Comparison of ENCODE assay signal across 17 cellular contexts in genomic region chr6:139962663-139963314, GRCh38.
DNase-seq lines count a peak whose midpoint lies in the region; ATAC-seq and TF ChIP-seq lines count a peak whose summit lies in the region.
"Had no signal": no experiment of that assay in that cellular context is flagged by ENCODE, and none has a peak within 500 bp of the region (broad histone marks: within the 10 kb centered on the region; RNA-seq: fewer than 3 reads in every experiment).

No MANE protein-coding gene starts in this region.

- intact Hi-C loops in adrenal gland (cut with DNase I), result no loop called here

- no peaks in the 10 kb centered on the region for H3K27me3 ChIP-seq in BE2C
- no peaks in the 10 kb centered on the region for H3K27me3 ChIP-seq in adrenal gland

- ATAC-seq in HG03354 (IDR thresholded peaks at IDR 0.05; ENCODE audit: poor library complexity, severe bottlenecking, unreplicated experiment) (peak; percentile 64), naive B cell (ENCODE audit: low read depth in 2 of 2) (peak; percentile 27 to 42), HG03095 (IDR thresholded peaks at IDR 0.05; ENCODE audit: unreplicated experiment) (no peak)
- no peak for ATAC-seq in activated T-helper 17 cell treated with anti-CD3 and anti-CD28 coated beads, Interleukin-2, amount 50 U/mL, for 72 hours (replicated peaks)
- ATAC-seq: activated CD8-positive, alpha-beta memory T cell treated with anti-CD3 and anti-CD28 coated beads, Interleukin-2, amount 10 ng/mL, durations not matched to agents 7 days and 5 days; GM12878 had no signal

- H3K36me3 Mint-ChIP-seq in naive B cell, result no peaks in the 10 kb centered on the region
- H3K36me3 Mint-ChIP-seq in activated T-helper 17 cell treated with anti-CD3 and anti-CD28 coated beads, Interleukin-2, amount 50 U/mL, for 72 hours (ENCODE audit: low read depth), result no peaks in the 10 kb centered on the region
- H3K36me3 Mint-ChIP-seq: activated CD8-positive, alpha-beta memory T cell treated with anti-CD3 and anti-CD28 coated beads, Interleukin-2, amount 10 ng/mL, durations not matched to agents 7 days and 5 days; immature natural killer cell; natural killer cell treated with Interleukin-12 subunit alpha and Interleukin-12 subunit beta and Interleukin-15 and Interleukin-18, amount 100 ng/mL, for 72 hours had no signal

- no peaks in the 10 kb centered on the region for H3K36me3 ChIP-seq in BE2C
- no peaks in the 10 kb centered on the region for H3K36me3 ChIP-seq in adrenal gland (replicated peaks in 1 of 2)

- H3K4me3 ChIP-seq in BE2C (ENCODE audit: low read depth, low read length), result no peak overlapping the region
- no peak overlapping the region for H3K4me3 ChIP-seq in adrenal gland
- H3K4me3 ChIP-seq: GM12878, GM23248 had no signal

- peaks cover 9% of the 10 kb centered on the region for H3K4me1 ChIP-seq in BE2C
- H3K4me1 ChIP-seq in adrenal gland (replicated peaks in 1 of 2), result peaks cover 17 to 33% of the 10 kb centered on the region in 2 donors

- DNase-seq in BE2C (peak; percentile 21), adrenal gland (peak; percentile 30 to 81 (median 60)), naive B cell (no peak), NCI-H1092 (lab: John Stamatoyannopoulos, UW) (no peak)
- no peak for DNase-seq in activated CD4-positive, alpha-beta T cell treated with anti-CD3 and anti-CD28 coated beads for 4 hours
- DNase-seq: activated CD4-positive, CD25-positive, alpha-beta regulatory T cell; activated CD8-positive, alpha-beta memory T cell treated with anti-CD3 and anti-CD28 coated beads, Interleukin-2, amount 10 ng/mL, durations not matched to agents 7 days and 5 days; activated naive CD4-positive, alpha-beta T cell treated with Interleukin-2 at 50 U/mL for 16 hours; cortex of kidney; GM23248; immature natural killer cell; NCI-H2081 had no signal

- H3K4me3 Mint-ChIP-seq in naive B cell, result no peak overlapping the region
- no peak overlapping the region for H3K4me3 Mint-ChIP-seq in activated T-helper 17 cell treated with anti-CD3 and anti-CD28 coated beads, Interleukin-2, amount 50 U/mL, for 72 hours
- H3K4me3 Mint-ChIP-seq: activated CD8-positive, alpha-beta memory T cell treated with anti-CD3 and anti-CD28 coated beads, Interleukin-2, amount 10 ng/mL, durations not matched to agents 7 days and 5 days; immature natural killer cell; natural killer cell treated with Interleukin-12 subunit alpha and Interleukin-12 subunit beta and Interleukin-15 and Interleukin-18, amount 100 ng/mL, for 72 hours had no signal

- 52 to 62% (median 57%) methylated on average over 6 of the region's 6 CpGs for WGBS in adrenal gland, 4 donors

- peak in 1 of 2 donors; percentile 15 for TF ChIP-seq POLR2A in adrenal gland (IDR thresholded peaks at IDR 0.05)

- H3K9me3 ChIP-seq in BE2C (no peaks in the 10 kb centered on the region), adrenal gland (replicated peaks in 1 of 3) (peaks cover 0 to 3% (median 0%) of the 10 kb centered on the region in 3 donors)

- peaks cover 0 to 5% (median 3%) of the 10 kb centered on the region in 3 donors for H3K4me1 Mint-ChIP-seq in naive B cell
- H3K4me1 Mint-ChIP-seq in activated T-helper 17 cell treated with anti-CD3 and anti-CD28 coated beads, Interleukin-2, amount 50 U/mL, for 72 hours, result no peaks in the 10 kb centered on the region
- H3K4me1 Mint-ChIP-seq: activated CD8-positive, alpha-beta memory T cell treated with anti-CD3 and anti-CD28 coated beads, Interleukin-2, amount 10 ng/mL, durations not matched to agents 7 days and 5 days; immature natural killer cell had no signal

- TF ChIP-seq CTCF in BE2C (IDR thresholded peaks at IDR 0.05; ENCODE audit: low read depth, low read length) (no peak), adrenal gland (IDR thresholded peaks at IDR 0.05) (peak in 1 of 6 experiments; percentile 12)

- no peaks in the 10 kb centered on the region for H3K27me3 Mint-ChIP-seq in naive B cell
- H3K27me3 Mint-ChIP-seq in activated T-helper 17 cell treated with anti-CD3 and anti-CD28 coated beads, Interleukin-2, amount 50 U/mL, for 72 hours, result no peaks in the 10 kb centered on the region
- H3K27me3 Mint-ChIP-seq: natural killer cell treated with Interleukin-12 subunit alpha and Interleukin-12 subunit beta and Interleukin-15 and Interleukin-18, amount 100 ng/mL, for 72 hours had no signal

- no peaks in the 10 kb centered on the region for H3K9me3 Mint-ChIP-seq in naive B cell
- no peaks in the 10 kb centered on the region for H3K9me3 Mint-ChIP-seq in activated T-helper 17 cell treated with anti-CD3 and anti-CD28 coated beads, Interleukin-2, amount 50 U/mL, for 72 hours
- H3K9me3 Mint-ChIP-seq: immature natural killer cell; natural killer cell treated with Interleukin-12 subunit alpha and Interleukin-12 subunit beta and Interleukin-15 and Interleukin-18, amount 100 ng/mL, for 72 hours had no signal

- peak overlapping the region in 3 of 5 donors; percentile 18 to 67 (median 50) for H3K27ac ChIP-seq in adrenal gland
- H3K27ac ChIP-seq: GM23248 had no signal

- peak overlapping the region in 2 of 6 donors; percentile 35 to 37 for H3K27ac Mint-ChIP-seq in naive B cell
- no peak overlapping the region for H3K27ac Mint-ChIP-seq in activated T-helper 17 cell treated with anti-CD3 and anti-CD28 coated beads, Interleukin-2, amount 50 U/mL, for 72 hours
- H3K27ac Mint-ChIP-seq: activated CD8-positive, alpha-beta memory T cell treated with anti-CD3 and anti-CD28 coated beads, Interleukin-2, amount 10 ng/mL, durations not matched to agents 7 days and 5 days; immature natural killer cell; natural killer cell treated with Interleukin-12 subunit alpha and Interleukin-12 subunit beta and Interleukin-15 and Interleukin-18, amount 100 ng/mL, for 72 hours had no signal

Comparison
In these comparisons a context has a peak if more than half of its experiments do, and no peak if none do; other contexts are left out.
1. DNase-seq: peak in BE2C (single experiment) and adrenal gland (7 of 7); none in naive B cell (single experiment), NCI-H1092 (single experiment) and activated CD4-positive, alpha-beta T cell treated with anti-CD3 and anti-CD28 coated beads for 4 hours (0 of 2).
2. ATAC-seq: peak in HG03354 (single experiment) and naive B cell (2 of 2); none in activated T-helper 17 cell treated with anti-CD3 and anti-CD28 coated beads, Interleukin-2, amount 50 U/mL, for 72 hours (single experiment) and HG03095 (single experiment).